8 cellular contexts compared by ENCODE assay signal in genomic region chr1:229507502-229507901, GRCh38. TPM values are rescaled to one million over a fixed set of nuclear protein-coding genes. Genes with fewer than 3 reads are reported as not detected.
DNase-seq lines count a peak whose midpoint lies in the region; ATAC-seq and TF ChIP-seq lines count a peak whose summit lies in the region.

No MANE protein-coding gene starts in this region.

- POLR2A ChIA-PET in HEK293T (lab: Yijun Ruan, JAX), result interaction anchor here (0.6 to 3.3 kb wide), 25 partner anchors 11 to 249 kb away, joined by 3 to 33 read pairs (median 5); partner anchors contain the start of genes ABCB10, TAF5L and URB2

- CTCF ChIA-PET in HEK293T (lab: Yijun Ruan, JAX), result no interaction called here

- H3K27me3 Mint-ChIP-seq in naive B cell, result no peaks in the 10 kb centered on the region

- H3K9me3 Mint-ChIP-seq in naive B cell, result peaks cover 0 to 1% (median 0%) of the 10 kb centered on the region in 7 donors

- H3K4me1 Mint-ChIP-seq in naive B cell, result peaks cover 10 to 24% (median 14%) of the 10 kb centered on the region in 3 donors

- H3K27ac Mint-ChIP-seq in naive B cell, result peak overlapping the region; percentile 96 to 99 (median 97)

- H3K4me3 Mint-ChIP-seq in naive B cell, result peak overlapping the region; percentile 87 to 98 (median 94)

- DNase-seq in cardiac fibroblast (ENCODE audit: low read depth in 2 of 2), result no peak
- DNase-seq in naive B cell, result no peak
- DNase-seq in HEK293T (ENCODE audit: extremely low spot score), result no peak
- DNase-seq in NCI-H2227 treated with DMSO at 0.1 percent for 48 hours (lab: John Stamatoyannopoulos, UW), result no peak
- no peak for DNase-seq in C1 segment of cervical spinal cord (lab: John Stamatoyannopoulos, UW)
- no peak for DNase-seq in activated gamma-delta T cell treated with Interleukin-2 at 50 U/mL for 16 hours

- peak overlapping the region; percentile 87 to 94 for H3K4me3 ChIP-seq in cardiac fibroblast (replicated peaks in 1 of 2; ENCODE audit: low read depth in 2 of 2, low read length in 2 of 2)

- no peak for TF ChIP-seq CTCF in cardiac fibroblast (IDR thresholded peaks at IDR 0.05; ENCODE audit: low read depth, low read length)

- no peaks in the 10 kb centered on the region for H3K36me3 Mint-ChIP-seq in naive B cell

- ATAC-seq in GM18498 (IDR thresholded peaks at IDR 0.05; ENCODE audit: unreplicated experiment) (peak; percentile 4), HG03378 (IDR thresholded peaks at IDR 0.05; ENCODE audit: unreplicated experiment) (peak; percentile 1), naive B cell (ENCODE audit: low read depth in 2 of 2) (peak; percentile 3 to 6)

TF ChIP-seq in HEK293T, 16 proteins besides CTCF, POLR2A, EP300 and RAD21:
- TF ChIP-seq BHLHE40 (IDR thresholded peaks at IDR 0.05; ENCODE audit: borderline replicate concordance) (no peak), SP1 (IDR thresholded peaks at IDR 0.05) (no peak), PKNOX1 (IDR thresholded peaks at IDR 0.05) (no peak), FOXM1 (IDR thresholded peaks at IDR 0.05; ENCODE audit: borderline replicate concordance) (no peak), FOXK2 (IDR thresholded peaks at IDR 0.05) (no peak), NFRKB (IDR thresholded peaks at IDR 0.05) (no peak), CTBP1 (IDR thresholded peaks at IDR 0.05; ENCODE audit: borderline replicate concordance) (no peak), ARNT (IDR thresholded peaks at IDR 0.05) (no peak), SUZ12 (IDR thresholded peaks at IDR 0.05) (no peak), ZNF384 (IDR thresholded peaks at IDR 0.05) (no peak), L3MBTL2 (conservative IDR thresholded peaks at IDR 0.05) (no peak), HDGF (IDR thresholded peaks at IDR 0.05; ENCODE audit: borderline replicate concordance) (no peak), FOXA1 (IDR thresholded peaks at IDR 0.05) (no peak), ELF4 (IDR thresholded peaks at IDR 0.05) (no peak), TARDBP (IDR thresholded peaks at IDR 0.05) (no peak), LEF1 (IDR thresholded peaks at IDR 0.05; ENCODE audit: borderline replicate concordance) (no peak)
TF ChIP-seq in HEK293T: peak in this region for 0.

RNA-seq across cellular contexts. Expression of gene NUP133, which starts 0.6 kb away (rescaled TPM):
- 10 to 100 TPM; 17.7 to 20.9 (median 20.2) TPM for polyA plus RNA-seq in naive B cell (ENCODE audit: low read depth in 6 of 6)

RNA-seq across cellular contexts. Expression of gene ABCB10, which starts 51.0 kb away (rescaled TPM):
- polyA plus RNA-seq in naive B cell (ENCODE audit: low read depth in 6 of 6), result 10 to 100 TPM in 4 of 6 donors, 1 to 10 TPM in 2; 8.0 to 26.2 (median 11.5) TPM
